ENCODE assay signal across 23 cellular contexts in the genomic region with DNA sequence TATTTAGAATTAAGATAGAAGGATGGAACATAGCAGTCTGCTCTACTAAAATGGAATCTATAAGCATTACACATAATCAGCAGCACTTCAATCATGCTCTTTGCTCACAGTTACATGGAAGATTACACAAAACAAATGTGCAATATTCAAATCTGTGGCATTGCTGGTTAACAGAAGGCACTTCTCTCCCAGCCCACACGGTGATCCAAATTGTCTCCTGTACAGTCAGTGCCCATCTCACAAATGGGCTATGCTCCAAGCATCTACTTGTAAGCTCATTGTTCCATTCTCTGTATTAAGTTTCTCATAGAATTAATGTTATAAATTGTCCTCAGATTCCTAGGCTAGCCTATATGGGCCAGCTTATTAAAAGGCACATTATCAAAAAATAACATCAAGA.
"Had no signal": no experiment of that assay in that cellular context is flagged by ENCODE, and none has a peak within 500 bp of the region (broad histone marks: within the 10 kb centered on the region; RNA-seq: fewer than 3 reads in every experiment).

No MANE protein-coding gene starts in this region.

- H3K27ac Mint-ChIP-seq: activated CD8-positive, alpha-beta T cell treated with anti-CD3 and anti-CD28 coated beads for 36 hours; activated naive CD4-positive, alpha-beta T cell treated with anti-CD3 and anti-CD28 coated beads, Interleukin-2, amount 50 U/mL, for 24 hours; T-helper 1 cell treated with Interleukin-12 subunit alpha and Interleukin-12 subunit beta and Interleukin-4 antibody, amounts not matched to agents 30 μg/mL and 1 μg/mL, for 36 hours had no signal

- H3K27me3 Mint-ChIP-seq: activated CD8-positive, alpha-beta T cell treated with anti-CD3 and anti-CD28 coated beads for 36 hours; activated naive CD4-positive, alpha-beta T cell treated with anti-CD3 and anti-CD28 coated beads, Interleukin-2, amount 50 U/mL, for 24 hours; central memory CD8-positive, alpha-beta T cell had no signal

- DNase-seq: activated CD4-positive, alpha-beta T cell treated with anti-CD3 and anti-CD28 coated beads for 4 hours; activated CD8-positive, alpha-beta memory T cell treated with anti-CD3 and anti-CD28 coated beads, Interleukin-2, amount 50 U/mL, for 4 hours; activated CD8-positive, alpha-beta T cell treated with anti-CD3 and anti-CD28 coated beads for 36 hours; activated T-cell treated with anti-CD3 and anti-CD28 coated beads, Interleukin-2, amount 50 U/mL, for 1 hour; amniotic stem cell; body of pancreas; colonic mucosa; KG1; MV-4-11; NCI-H1092 treated with DMSO at 0.1 percent for 48 hours; NCI-H1417 treated with DMSO at 0.1 percent for 48 hours; NCI-H1694; NCI-H2029; NCI-H2107; NCI-H524; NCI-H774; Peyer's patch; Right ventricle myocardium superior had no signal

- H3K9me3 Mint-ChIP-seq: activated CD8-positive, alpha-beta T cell treated with anti-CD3 and anti-CD28 coated beads for 36 hours; T-helper 1 cell treated with Interleukin-12 subunit alpha and Interleukin-12 subunit beta and Interleukin-4 antibody, amounts not matched to agents 30 μg/mL and 1 μg/mL, for 36 hours had no signal

- H3K4me1 Mint-ChIP-seq: activated naive CD4-positive, alpha-beta T cell treated with anti-CD3 and anti-CD28 coated beads, Interleukin-2, amount 50 U/mL, for 24 hours; central memory CD8-positive, alpha-beta T cell had no signal

- H3K36me3 Mint-ChIP-seq: activated naive CD4-positive, alpha-beta T cell treated with anti-CD3 and anti-CD28 coated beads, Interleukin-2, amount 50 U/mL, for 24 hours had no signal

- H3K4me3 Mint-ChIP-seq: activated CD8-positive, alpha-beta T cell treated with anti-CD3 and anti-CD28 coated beads for 36 hours; activated naive CD4-positive, alpha-beta T cell treated with anti-CD3 and anti-CD28 coated beads, Interleukin-2, amount 50 U/mL, for 24 hours; central memory CD8-positive, alpha-beta T cell; T-helper 1 cell treated with Interleukin-12 subunit alpha and Interleukin-12 subunit beta and Interleukin-4 antibody, amounts not matched to agents 30 μg/mL and 1 μg/mL, for 36 hours had no signal

- ATAC-seq: activated CD4-positive, CD25-positive, alpha-beta regulatory T cell treated with anti-CD3 and anti-CD28 coated beads, Interleukin-2, amount 50 U/mL, for 24 hours; activated CD8-positive, alpha-beta T cell treated with anti-CD3 and anti-CD28 coated beads for 36 hours; body of pancreas; SK-N-SH treated with all-trans-retinoic acid at 6 μM for 48 hours had no signal
